In the genomic region with DNA sequence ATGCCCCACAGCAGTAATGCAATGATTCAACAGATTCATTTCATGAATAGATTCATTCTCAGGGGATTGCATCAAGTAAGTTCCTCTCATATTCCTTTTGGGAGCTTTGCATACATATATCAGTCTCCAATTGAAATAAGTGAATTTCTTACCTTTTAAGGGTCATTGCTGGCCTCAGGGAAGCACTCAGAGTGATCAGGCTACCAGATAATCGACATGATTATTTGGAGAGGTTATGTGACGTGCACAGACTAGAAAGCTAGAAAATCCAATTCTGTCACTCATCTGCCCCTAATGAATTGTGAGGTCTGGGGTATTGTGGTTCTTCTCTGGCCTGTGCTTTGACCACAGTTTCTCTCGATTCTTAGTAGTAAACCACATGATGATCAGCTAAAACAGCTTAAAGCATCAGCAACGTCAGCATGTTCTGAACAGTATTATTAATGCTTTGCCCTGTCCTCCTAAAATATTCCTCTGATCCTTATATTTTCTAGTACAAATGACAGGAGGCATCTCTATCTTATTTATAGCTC, we compare ENCODE assay signal across 22 cellular contexts.
DNase-seq lines count a peak whose midpoint lies in the region; ATAC-seq and TF ChIP-seq lines count a peak whose summit lies in the region.
"Had no signal": no experiment of that assay in that cellular context is flagged by ENCODE, and none has a peak within 500 bp of the region (broad histone marks: within the 10 kb centered on the region; RNA-seq: fewer than 3 reads in every experiment).

No MANE protein-coding gene starts in this region.

- H3K4me3 ChIP-seq in MM.1S (ENCODE audit: low read length), result no peak overlapping the region
- H3K4me3 ChIP-seq: A549; BLaER1 treated with 17β-estradiol and CSF1 and Interleukin-3, amounts not matched to agents 10 nM and 100 nM had no signal

- in situ Hi-C loops in GM13977 (cut with MboI; ENCODE audit: low pct_unique_long_range_greater_than_20kb, low sequenced_read_pairs, unreplicated experiment), result no loop called here

- no peaks in the 10 kb centered on the region; the same call in 1 of the 2 replicates for H3K9me2 ChIP-seq in MM.1S (replicated peaks; ENCODE audit: insufficient read depth, low read length)

- H4K20me1 ChIP-seq in MM.1S (ENCODE audit: insufficient read depth, low read length), result no peaks in the 10 kb centered on the region
- H4K20me1 ChIP-seq: BLaER1 treated with 17β-estradiol and CSF1 and Interleukin-3, amounts not matched to agents 10 nM and 100 nM had no signal

- peak; percentile 28 for DNase-seq in GM13977 (ENCODE audit: low spot score)
- peak; percentile 69 for DNase-seq in MM.1S
- DNase-seq in left kidney (ENCODE audit: low read depth, low spot score), result peak; percentile 8
- no peak for DNase-seq in activated gamma-delta T cell treated with Interleukin-2 at 50 U/mL for 16 hours
- DNase-seq in cerebellar nuclear complex (lab: John Stamatoyannopoulos, UW), result no peak
- no peak for DNase-seq in GDM1 (lab: John Stamatoyannopoulos, UW)
- DNase-seq: AML-193; CD4-positive, alpha-beta T cell; DMS53; Kasumi-1; MV-4-11; NCI-H1105; NCI-H1436 treated with DMSO at 0.1 percent for 48 hours; NCI-H187 treated with DMSO at 0.1 percent for 48 hours; NCI-H2171 treated with DMSO at 0.1 percent for 48 hours; NCI-H345; NCI-H524; NCI-H748 treated with DMSO at 0.1 percent for 48 hours; PC-3 had no signal

- no peaks in the 10 kb centered on the region for H3K36me3 ChIP-seq in MM.1S (replicated peaks; ENCODE audit: insufficient read depth, low read length)
- H3K36me3 ChIP-seq: BLaER1 treated with 17β-estradiol and CSF1 and Interleukin-3, amounts not matched to agents 10 nM and 100 nM had no signal

- H3K9me3 ChIP-seq in MM.1S (replicated peaks; ENCODE audit: insufficient read depth, low read length), result no peaks in the 10 kb centered on the region
- H3K9me3 ChIP-seq: A549 had no signal

- H3K4me1 ChIP-seq in MM.1S (ENCODE audit: low read length), result 0 out of 2 replicates have a peak, but pooled peaks cover 4% of the 10 kb centered on the region
- H3K4me1 ChIP-seq: A549; BLaER1 treated with 17β-estradiol and CSF1 and Interleukin-3, amounts not matched to agents 10 nM and 100 nM had no signal

- peak; percentile 53 for ATAC-seq in GM19035 (IDR thresholded peaks at IDR 0.05; ENCODE audit: unreplicated experiment)
- ATAC-seq: A549, PC-3 had no signal

- no peaks in the 10 kb centered on the region for H3F3A ChIP-seq in MM.1S (ENCODE audit: insufficient read depth, low read length)

- H2AFZ ChIP-seq in MM.1S (ENCODE audit: low read length), result no peak overlapping the region

- no peak overlapping the region for H3K27ac ChIP-seq in MM.1S (ENCODE audit: low read length)
- H3K27ac ChIP-seq: A549; BLaER1 treated with 17β-estradiol and CSF1 and Interleukin-3, amounts not matched to agents 10 nM and 100 nM had no signal

- no peaks in the 10 kb centered on the region for H3K27me3 ChIP-seq in MM.1S (replicated peaks; ENCODE audit: insufficient read depth, low read length)
- H3K27me3 ChIP-seq: BLaER1 treated with 17β-estradiol and CSF1 and Interleukin-3, amounts not matched to agents 10 nM and 100 nM had no signal

- H3K79me2 ChIP-seq in MM.1S (ENCODE audit: low read length), result no peaks in the 10 kb centered on the region

- no peak overlapping the region for H3K4me2 ChIP-seq in MM.1S (ENCODE audit: low read depth, low read length)
- H3K4me2 ChIP-seq: A549; BLaER1 treated with 17β-estradiol and CSF1 and Interleukin-3, amounts not matched to agents 10 nM and 100 nM had no signal

- TF ChIP-seq CTCF in GM13977 (IDR thresholded peaks at IDR 0.05; ENCODE audit: extremely low read depth, insufficient read depth, missing control alignments), result no peak
- TF ChIP-seq CTCF in MM.1S (IDR thresholded peaks at IDR 0.05; ENCODE audit: low read length), result no peak

- no peak overlapping the region for H3K9ac ChIP-seq in MM.1S (ENCODE audit: low read length)
- H3K9ac ChIP-seq: BLaER1 treated with 17β-estradiol and CSF1 and Interleukin-3, amounts not matched to agents 10 nM and 100 nM had no signal

Comparison
In these comparisons a context has a peak if more than half of its experiments do, and no peak if none do; other contexts are left out.
1. DNase-seq: peak in GM13977 (single experiment), MM.1S (single experiment) and left kidney (single experiment); none in activated gamma-delta T cell treated with Interleukin-2 at 50 U/mL for 16 hours (single experiment), cerebellar nuclear complex (0 of 2) and GDM1 (single experiment).